8 cellular contexts compared by ENCODE assay signal in the genomic region with DNA sequence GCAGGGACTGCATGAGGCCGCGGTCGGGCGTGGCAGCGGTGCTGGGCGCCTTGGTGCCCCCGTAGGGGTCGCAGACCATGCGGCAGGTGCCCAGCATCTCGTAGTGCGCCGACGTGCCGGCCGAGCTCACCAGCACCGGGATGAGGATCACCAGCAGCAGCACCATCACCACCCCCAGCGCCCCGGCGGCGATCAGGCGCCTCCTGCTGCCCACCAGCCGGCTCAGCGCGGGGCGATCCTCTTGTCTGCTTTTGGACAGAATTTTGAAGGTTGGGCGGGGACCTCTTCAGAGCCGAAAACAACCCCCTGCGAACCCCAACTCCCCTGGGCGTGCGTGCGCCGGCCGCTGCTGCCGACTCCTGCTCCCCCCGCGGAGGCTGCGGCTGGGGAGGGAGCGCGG. TPM values are rescaled to one million over a fixed set of nuclear protein-coding genes. Genes with fewer than 3 reads are reported as not detected.
A peak's percentile ranks its signal among the peaks of the same experiment; 100 is the strongest.
DNase-seq lines count a peak whose midpoint lies in the region; ATAC-seq and TF ChIP-seq lines count a peak whose summit lies in the region.

No MANE protein-coding gene starts in this region.

- peaks cover 10% of the 10 kb centered on the region for H3K27me3 ChIP-seq in CD4-positive, alpha-beta memory T cell (ENCODE audit: insufficient read depth, low read length)
- H3K27me3 ChIP-seq in sigmoid colon, result peaks cover 18 to 52% (median 28%) of the 10 kb centered on the region in 3 donors

- CTCF ChIA-PET in CD4-positive, alpha-beta memory T cell (lab: Charles Lee; ENCODE audit: partially characterized antibody), result interaction anchor here (0.5 kb wide), 1 partner anchor 617 kb away, joined by 3 read pairs; no protein-coding TSS in a partner anchor

- H3K4me3 Mint-ChIP-seq in CD4-positive, alpha-beta memory T cell, result peak overlapping the region in 6 of 8 donors; percentile 13 to 66 (median 32)
- H3K4me3 Mint-ChIP-seq in activated T-cell treated with anti-CD3 and anti-CD28 coated beads, Interleukin-2, amount 50 U/mL, for 4 hours, result peak overlapping the region; percentile 55

- peaks cover 13% of the 10 kb centered on the region for H3K4me1 ChIP-seq in CD4-positive, alpha-beta memory T cell (ENCODE audit: insufficient read depth, low read length)
- peaks cover 0 to 30% (median 27%) of the 10 kb centered on the region in 4 donors for H3K4me1 ChIP-seq in sigmoid colon

- no peak overlapping the region for H3K27ac Mint-ChIP-seq in CD4-positive, alpha-beta memory T cell

- WGBS in sigmoid colon, 2 donors, result 0 to 1% methylated on average over 39 of the region's 39 CpGs

- TF ChIP-seq POLR2A in sigmoid colon (IDR thresholded peaks at IDR 0.05), result no peak

- H3K27ac ChIP-seq in CD4-positive, alpha-beta memory T cell (ENCODE audit: low read depth, low read length), result no peak overlapping the region
- no peak overlapping the region for H3K27ac ChIP-seq in sigmoid colon

- H3K36me3 ChIP-seq in CD4-positive, alpha-beta memory T cell (ENCODE audit: insufficient read depth, low read length), result no peaks in the 10 kb centered on the region
- no peaks in the 10 kb centered on the region for H3K36me3 ChIP-seq in sigmoid colon

- peaks cover 3 to 25% (median 12%) of the 10 kb centered on the region in 4 donors for H3K4me1 Mint-ChIP-seq in CD4-positive, alpha-beta memory T cell
- H3K4me1 Mint-ChIP-seq in activated T-cell treated with anti-CD3 and anti-CD28 coated beads, Interleukin-2, amount 50 U/mL, for 4 hours (ENCODE audit: low read depth), result peaks cover 12% of the 10 kb centered on the region

- peak in 3 of 5 donors; percentile 4 to 13 (median 6) for DNase-seq in CD4-positive, alpha-beta memory T cell
- DNase-seq in activated T-cell treated with anti-CD3 and anti-CD28 coated beads, Interleukin-2, amount 50 U/mL, for 4 hours, result no peak
- DNase-seq in left cardiac atrium (peak; percentile 35), sigmoid colon (no peak), A172 (ENCODE audit: low spot score) (no peak), T1000 (lab: John Stamatoyannopoulos, UW) (no peak)

- TF ChIP-seq EP300 in sigmoid colon (IDR thresholded peaks at IDR 0.05), result no peak

- ATAC-seq in GM19395 (IDR thresholded peaks at IDR 0.05; ENCODE audit: unreplicated experiment) (peak; percentile 52), HG03571 (IDR thresholded peaks at IDR 0.05; ENCODE audit: unreplicated experiment) (peak; percentile 52), left cardiac atrium (peak; percentile 45 to 52)
- ATAC-seq in activated T-cell treated with anti-CD3 and anti-CD28 coated beads, Interleukin-2, amount 50 U/mL, for 4 hours, result peak; percentile 58 to 62

- H3K9me3 ChIP-seq in CD4-positive, alpha-beta memory T cell (ENCODE audit: control insufficient read depth in 1 of 2, low read length in 2 of 2), result no peaks in the 10 kb centered on the region
- H3K9me3 ChIP-seq in sigmoid colon, result no peaks in the 10 kb centered on the region

- H3K27me3 Mint-ChIP-seq in CD4-positive, alpha-beta memory T cell, result peaks cover 22 to 30% of the 10 kb centered on the region in 2 donors
- peaks cover 45% of the 10 kb centered on the region for H3K27me3 Mint-ChIP-seq in activated T-cell treated with anti-CD3 and anti-CD28 coated beads, Interleukin-2, amount 50 U/mL, for 4 hours (ENCODE audit: low read depth)

- H3K4me3 ChIP-seq in CD4-positive, alpha-beta memory T cell (ENCODE audit: low read length in 2 of 2), result peak overlapping the region in 1 of 2 donors; percentile 32
- peak overlapping the region in 3 of 4 donors; percentile 41 to 55 (median 54) for H3K4me3 ChIP-seq in sigmoid colon

- POLR2A ChIA-PET in CD4-positive, alpha-beta memory T cell (lab: Charles Lee; ENCODE audit: partially characterized antibody), result no interaction called here

- no peak for TF ChIP-seq CTCF in sigmoid colon (IDR thresholded peaks at IDR 0.05)

- H3K36me3 Mint-ChIP-seq in CD4-positive, alpha-beta memory T cell, result peaks cover 0 to 7% of the 10 kb centered on the region in 2 donors
- no peaks in the 10 kb centered on the region for H3K36me3 Mint-ChIP-seq in activated T-cell treated with anti-CD3 and anti-CD28 coated beads, Interleukin-2, amount 50 U/mL, for 4 hours (ENCODE audit: insufficient read depth)

- intact Hi-C loops in CD4-positive, alpha-beta memory T cell (cut with micrococcal nuclease), result no loop called here
- intact Hi-C loops in left cardiac atrium (cut with DNase I), result no loop called here
- intact Hi-C loops in sigmoid colon (cut with DNase I), result no loop called here

- peaks cover 0 to 3% (median 0%) of the 10 kb centered on the region in 8 donors for H3K9me3 Mint-ChIP-seq in CD4-positive, alpha-beta memory T cell
- no peaks in the 10 kb centered on the region for H3K9me3 Mint-ChIP-seq in activated T-cell treated with anti-CD3 and anti-CD28 coated beads, Interleukin-2, amount 50 U/mL, for 4 hours

RNA-seq across cellular contexts. Expression of gene C1QL3, which starts 0.8 kb away (rescaled TPM):
- total RNA-seq in CD4-positive, alpha-beta memory T cell, result not detected
- polyA plus RNA-seq in CD4-positive, alpha-beta memory T cell, result under 1 TPM; 0.48 TPM
- total RNA-seq in activated T-cell treated with anti-CD3 and anti-CD28 coated beads, Interleukin-2, amount 50 U/mL, for 4 hours, result not detected
- total RNA-seq in left cardiac atrium (not detected), sigmoid colon (under 1 TPM in 2 of 4 donors, not detected in 2; 0.14 to 0.36 TPM)
- under 1 TPM in 1 of 3 donors, not detected in 2; 0.04 TPM for polyA plus RNA-seq in sigmoid colon
- total RNA-seq in A172 (2014; rRNA removed; shearing (Covaris generic)), result not detected in 2 replicates

Comparison
In these comparisons a context has a peak if more than half of its experiments do, and no peak if none do; other contexts are left out.
1. DNase-seq: peak in CD4-positive, alpha-beta memory T cell (3 of 5) and left cardiac atrium (single experiment); none in activated T-cell treated with anti-CD3 and anti-CD28 coated beads, Interleukin-2, amount 50 U/mL, for 4 hours (single experiment), sigmoid colon (single experiment), A172 (single experiment) and T1000 (single experiment).
2. Peak in every context shown above with its lines, with median percentiles within 50 percentile points of each other: ATAC-seq.